Comparison of ENCODE assay signal across 16 cellular contexts in genomic region chr10:90602815-90603600, GRCh38.
A peak's percentile ranks its signal among the peaks of the same experiment; 100 is the strongest.
DNase-seq lines count a peak whose midpoint lies in the region; ATAC-seq, FAIRE-seq and TF ChIP-seq lines count a peak whose summit lies in the region.
"Had no signal": no experiment of that assay in that cellular context is flagged by ENCODE, and none has a peak within 500 bp of the region (broad histone marks: within the 10 kb centered on the region; RNA-seq: fewer than 3 reads in every experiment).

No MANE protein-coding gene starts in this region.

- TF ChIP-seq CTCF in mammary epithelial cell (conservative IDR thresholded peaks at IDR 0.05 in 1 of 2, IDR thresholded peaks at IDR 0.05 in 1 of 2; ENCODE audit: extremely low read depth in 1 of 2, insufficient read depth in 1 of 2, low read depth in 1 of 2, low read length in 2 of 2) (no peak), keratinocyte (optimal IDR thresholded peaks at IDR 0.05 in 1 of 3, IDR thresholded peaks at IDR 0.05 in 1 of 3, conservative IDR thresholded peaks at IDR 0.05 in 1 of 3; ENCODE audit: extremely low read depth in 1 of 3, insufficient read depth in 2 of 3, low read length in 3 of 3) (no peak)

- H3K79me2 ChIP-seq in ACC112 (ENCODE audit: control insufficient read depth, insufficient read depth, low read length, unreplicated experiment) (no peaks in the 10 kb centered on the region), mammary epithelial cell (ENCODE audit: insufficient read depth, low read length) (no peaks in the 10 kb centered on the region), keratinocyte (ENCODE audit: control insufficient read depth, insufficient read depth, low read length) (no peaks in the 10 kb centered on the region)

- DNase-seq in MV-4-11 (lab: John Stamatoyannopoulos, UW) (peak; percentile 2), mammary epithelial cell (peak; percentile 68), keratinocyte (ENCODE audit: low read depth, low spot score) (no peak), Right ventricle myocardium inferior (ENCODE audit: missing footprints) (no peak), NOMO-1 treated with DMSO at 0.1 percent for 48 hours (lab: John Stamatoyannopoulos, UW; ENCODE audit: unreplicated experiment) (no peak), DMS79 (lab: John Stamatoyannopoulos, UW) (no peak)
- no peak for DNase-seq in stimulated activated CD4-positive, alpha-beta T cell treated with anti-CD3 and anti-CD28 coated beads, Interleukin-2, amount 100 ng/mL, for 24 hours
- DNase-seq: head of caudate nucleus, immature natural killer cell, Kasumi-1, NCI-H1417, WERI-Rb-1 had no signal

- CTCF ChIA-PET in mammary epithelial cell (lab: Charles Lee; ENCODE audit: low non-redundant PET) = no interaction called here

- H3K36me3 ChIP-seq in ACC112 (ENCODE audit: insufficient read depth, low read length) (no peaks in the 10 kb centered on the region), mammary epithelial cell (ENCODE audit: insufficient read depth, low read length) (no peaks in the 10 kb centered on the region), keratinocyte (ENCODE audit: control insufficient read depth in 2 of 2, extremely low read depth in 1 of 2, insufficient read depth in 2 of 2, low read length in 2 of 2) (no peaks in the 10 kb centered on the region)
- H3K36me3 ChIP-seq: WERI-Rb-1 had no signal

- H2AFZ ChIP-seq in ACC112 (ENCODE audit: low read length, unreplicated experiment) = no peak overlapping the region
- no peak overlapping the region for H2AFZ ChIP-seq in mammary epithelial cell (ENCODE audit: low read depth, low read length)
- no peak overlapping the region for H2AFZ ChIP-seq in keratinocyte (ENCODE audit: control insufficient read depth, low read length)

- H4K20me1 ChIP-seq in mammary epithelial cell (ENCODE audit: insufficient read depth, low read length) = no peaks in the 10 kb centered on the region
- H4K20me1 ChIP-seq in keratinocyte (ENCODE audit: control insufficient read depth, extremely low read depth, insufficient read depth, low read length) = no peaks in the 10 kb centered on the region

- peak overlapping the region; percentile 9 for H3K4me2 ChIP-seq in mammary epithelial cell (ENCODE audit: insufficient read depth, low read depth, low read length)
- H3K4me2 ChIP-seq in keratinocyte (ENCODE audit: control insufficient read depth, extremely low read depth, insufficient read depth, low read depth, low read length) = peak overlapping the region; percentile 30
- H3K4me2 ChIP-seq: A549 had no signal

- peak; percentile 23 for FAIRE-seq in keratinocyte (lab: Jason Lieb, UNC)
- FAIRE-seq: A549, H54 had no signal

- no peak overlapping the region for H3K9ac ChIP-seq in mammary epithelial cell (ENCODE audit: insufficient read depth, low read length)
- H3K9ac ChIP-seq in keratinocyte (ENCODE audit: control insufficient read depth, extremely low read depth, insufficient read depth, low read length) = no peak overlapping the region

- BruUV-seq in mammary epithelial cell (replicated peaks; lab: Mats Ljungman, UMichigan) = no TSS peak

- H3K4me1 ChIP-seq in ACC112 (ENCODE audit: control insufficient read depth, insufficient read depth, low read length, unreplicated experiment) (peaks cover 17% of the 10 kb centered on the region), mammary epithelial cell (ENCODE audit: insufficient read depth, low read length) (peaks cover 10% of the 10 kb centered on the region), keratinocyte (ENCODE audit: control insufficient read depth, extremely low read depth, insufficient read depth, low read length) (no peaks in the 10 kb centered on the region)
- H3K4me1 ChIP-seq: A549 had no signal

- H3K4me3 ChIP-seq in ACC112 (ENCODE audit: low read depth, low read length) = peak overlapping the region; percentile 38; the same call in 1 of the 2 replicates
- H3K4me3 ChIP-seq in mammary epithelial cell (replicated peaks in 1 of 3; ENCODE audit: insufficient read depth in 1 of 3, low read depth in 2 of 3, low read length in 3 of 3) = no peak overlapping the region
- H3K4me3 ChIP-seq in keratinocyte (ENCODE audit: control insufficient read depth in 2 of 3, extremely low read depth in 1 of 3, insufficient read depth in 2 of 3, low read depth in 1 of 3, low read length in 3 of 3) = no peak overlapping the region
- H3K4me3 ChIP-seq: A549, lung had no signal

- H3K9me3 ChIP-seq in mammary epithelial cell (replicated peaks; ENCODE audit: insufficient read depth, low read length) = peaks cover 10% of the 10 kb centered on the region
- peaks cover 7% of the 10 kb centered on the region for H3K9me3 ChIP-seq in keratinocyte (ENCODE audit: control insufficient read depth, low read depth, low read length)
- H3K9me3 ChIP-seq: A549 had no signal

- H3K27ac ChIP-seq in ACC112 (ENCODE audit: low read depth, low read length) (peak overlapping the region; percentile 94), mammary epithelial cell (ENCODE audit: insufficient read depth, low read depth, low read length) (no peak overlapping the region), keratinocyte (ENCODE audit: control insufficient read depth, insufficient read depth, low read length) (no peak overlapping the region)
- H3K27ac ChIP-seq: A549, WERI-Rb-1 had no signal

- 45% methylated on average over 2 of the region's 2 CpGs for WGBS in mammary epithelial cell (ENCODE audit: low coverage, missing lambda C conversion rate)

- intact Hi-C loops in mammary epithelial cell (cut with micrococcal nuclease) (no loop called here), Right ventricle myocardium inferior (cut with DNase I) (no loop called here)

- no peak for ATAC-seq in Right ventricle myocardium inferior
- ATAC-seq: A549 had no signal

- in situ Hi-C loops in mammary epithelial cell (cut with MboI; ENCODE audit: low sequenced_read_pairs in 2 of 2) = no loop called here

- H3K27me3 ChIP-seq in ACC112 (ENCODE audit: insufficient read depth, low read length) = no peaks in the 10 kb centered on the region
- no peaks in the 10 kb centered on the region for H3K27me3 ChIP-seq in mammary epithelial cell (ENCODE audit: insufficient read depth, low read length)
- H3K27me3 ChIP-seq in keratinocyte (ENCODE audit: control insufficient read depth, extremely low read depth, insufficient read depth, low read length) = no peaks in the 10 kb centered on the region

- dilution Hi-C loops in mammary epithelial cell (cut with HindIII; ENCODE audit: low sequenced_read_pairs) = no loop called here
- dilution Hi-C loops in keratinocyte (cut with MboI; ENCODE audit: extremely low pct_ligation_motif_present, low sequenced_read_pairs) = no loop called here

- no peaks in the 10 kb centered on the region for H3K9me1 ChIP-seq in keratinocyte (ENCODE audit: control insufficient read depth, extremely low read depth, insufficient read depth, low read length)

Comparison
In these comparisons a context has a peak if more than half of its experiments do, and no peak if none do; other contexts are left out.
1. DNase-seq: peak in MV-4-11 (single experiment) and mammary epithelial cell (single experiment); none in keratinocyte (single experiment), Right ventricle myocardium inferior (single experiment), stimulated activated CD4-positive, alpha-beta T cell treated with anti-CD3 and anti-CD28 coated beads, Interleukin-2, amount 100 ng/mL, for 24 hours (0 of 2), NOMO-1 treated with DMSO at 0.1 percent for 48 hours (single experiment) and DMS79 (single experiment).